ENCODE assay signal across 2 cellular contexts in genomic region chr12:119114294-119114693, GRCh38.
TF ChIP-seq lines count a peak whose summit lies in the region.

No MANE protein-coding gene starts in this region.

TF ChIP-seq in K562, 482 proteins besides CTCF, POLR2A, EP300 and RAD21 (continued from another document):
- peak; percentile 76 for TF ChIP-seq RBM25 (IDR thresholded peaks at IDR 0.05; ENCODE audit: low read depth, low read length, severe bottlenecking)

TF ChIP-seq in H1, 55 proteins besides CTCF, POLR2A, EP300 and RAD21:
- TF ChIP-seq RXRA (IDR thresholded peaks at IDR 0.05; ENCODE audit: insufficient read depth, low read depth, low read length): no peak
- peak; percentile 65; the same call in 1 of the 2 replicates for TF ChIP-seq KDM1A (IDR thresholded peaks at IDR 0.05; ENCODE audit: borderline replicate concordance, low read length)
- no peak for TF ChIP-seq SP1 (IDR thresholded peaks at IDR 0.05; ENCODE audit: low read depth, low read length)
TF ChIP-seq in H1: peak in this region for 1.
